Comparison of ENCODE assay signal across 28 cellular contexts in genomic region chr5:24906689-24907088, GRCh38.
"Had no signal": no experiment of that assay in that cellular context is flagged by ENCODE, and none has a peak within 500 bp of the region (broad histone marks: within the 10 kb centered on the region; RNA-seq: fewer than 3 reads in every experiment).

No MANE protein-coding gene starts in this region.

- H3K4me3 Mint-ChIP-seq: natural killer cell; nephron; neural progenitor cell; stimulated activated effector memory CD8-positive, alpha-beta T cell treated with anti-CD3 and anti-CD28 coated beads, Interleukin-12 subunit alpha, Interleukin-12 subunit beta, amount 100 ng/mL, for 72 hours; stimulated activated naive B cell treated with anti-CD40 and anti-IgM and Interleukin-4, amounts not matched to agents 10 μg/mL and 1 μg/mL and 100 μg/mL, for 72 hours; stimulated activated naive CD8-positive, alpha-beta T cell treated with anti-CD3 and anti-CD28 coated beads, Interleukin-15, Interleukin-2, amounts not matched to agents 100 ng/mL and 50 ng/mL, for 24 hours had no signal

- H3K4me1 Mint-ChIP-seq: natural killer cell; nephron; neural progenitor cell; stimulated activated effector memory CD8-positive, alpha-beta T cell treated with anti-CD3 and anti-CD28 coated beads, Interleukin-12 subunit alpha, Interleukin-12 subunit beta, amount 100 ng/mL, for 72 hours; stimulated activated naive B cell treated with anti-CD40 and anti-IgM and Interleukin-4, amounts not matched to agents 10 μg/mL and 1 μg/mL and 100 μg/mL, for 72 hours had no signal

- H3K27ac ChIP-seq: neural progenitor cell, ovary, parathyroid adenoma, psoas muscle, right lobe of liver, sigmoid colon, stomach, thoracic aorta, thyroid gland, tibial nerve, upper lobe of left lung, vagina had no signal

- H3K27me3 Mint-ChIP-seq: progenitor cell of endocrine pancreas; stimulated activated naive B cell treated with anti-CD40 and anti-IgM and Interleukin-4, amounts not matched to agents 10 μg/mL and 1 μg/mL and 100 μg/mL, for 72 hours; stimulated activated naive CD8-positive, alpha-beta T cell treated with anti-CD3 and anti-CD28 coated beads, Interleukin-15, Interleukin-2, amounts not matched to agents 100 ng/mL and 50 ng/mL, for 24 hours had no signal

- H3K9ac ChIP-seq: neural progenitor cell, parathyroid adenoma had no signal

- H3K36me3 Mint-ChIP-seq: natural killer cell; neural progenitor cell; stimulated activated effector memory CD8-positive, alpha-beta T cell treated with anti-CD3 and anti-CD28 coated beads, Interleukin-12 subunit alpha, Interleukin-12 subunit beta, amount 100 ng/mL, for 72 hours; stimulated activated naive B cell treated with anti-CD40 and anti-IgM and Interleukin-4, amounts not matched to agents 10 μg/mL and 1 μg/mL and 100 μg/mL, for 72 hours had no signal

- DNase-seq: natural killer cell; occipital lobe; ovary; posterior cingulate gyrus; psoas muscle; right cardiac atrium; right lobe of liver; sigmoid colon; small intestine; stimulated activated CD4-positive, alpha-beta T cell treated with anti-CD3 and anti-CD28 coated beads, Interleukin-15, amount 100 ng/mL, for 24 hours; stimulated activated CD4-positive, alpha-beta T cell treated with anti-CD3 and anti-CD28 coated beads, Interleukin-2, amount 100 ng/mL, for 24 hours; stimulated activated CD4-positive, alpha-beta T cell treated with anti-CD3 and anti-CD28 coated beads, Interleukin-2, amount 100 ng/mL, for 48 hours; stimulated activated CD4-positive, alpha-beta T cell treated with anti-CD3 and anti-CD28 coated beads, Interleukin-4, amount 100 ng/mL, for 24 hours; stimulated activated naive B cell treated with anti-CD40 and anti-IgM and Interleukin-4, amounts not matched to agents 10 μg/mL and 1 μg/mL and 100 μg/mL, for 72 hours; stimulated activated naive CD4-positive, alpha-beta T cell treated with Interleukin-2 at 50 U/mL for 16 hours; stomach; thyroid gland; trophoblast cell; upper lobe of left lung had no signal

- ATAC-seq: natural killer cell; psoas muscle; right cardiac atrium; right lobe of liver; stimulated activated effector memory CD8-positive, alpha-beta T cell treated with anti-CD3 and anti-CD28 coated beads, Interleukin-12 subunit alpha, Interleukin-12 subunit beta, amount 100 ng/mL, for 72 hours; stimulated activated naive B cell treated with anti-CD40 and anti-IgM and Interleukin-4, amounts not matched to agents 10 μg/mL and 1 μg/mL and 100 μg/mL, for 72 hours had no signal

- H3K27me3 ChIP-seq: neural progenitor cell, ovary, right lobe of liver, sigmoid colon, stomach, thyroid gland, tibial nerve, upper lobe of left lung, vagina had no signal

- H3K4me3 ChIP-seq: neural progenitor cell, ovary, psoas muscle, right lobe of liver, sigmoid colon, stomach, thoracic aorta, thyroid gland, tibial nerve, upper lobe of left lung, vagina had no signal

- H3K4me1 ChIP-seq: neural progenitor cell, parathyroid adenoma, psoas muscle, right lobe of liver, sigmoid colon, stomach, thyroid gland, tibial nerve, upper lobe of left lung, vagina had no signal

- H3K27ac Mint-ChIP-seq: natural killer cell; nephron; neural progenitor cell; progenitor cell of endocrine pancreas; stimulated activated effector memory CD8-positive, alpha-beta T cell treated with anti-CD3 and anti-CD28 coated beads, Interleukin-12 subunit alpha, Interleukin-12 subunit beta, amount 100 ng/mL, for 72 hours; stimulated activated naive B cell treated with anti-CD40 and anti-IgM and Interleukin-4, amounts not matched to agents 10 μg/mL and 1 μg/mL and 100 μg/mL, for 72 hours; stimulated activated naive CD8-positive, alpha-beta T cell treated with anti-CD3 and anti-CD28 coated beads, Interleukin-15, Interleukin-2, amounts not matched to agents 100 ng/mL and 50 ng/mL, for 24 hours had no signal

- H3K4me2 ChIP-seq: neural progenitor cell had no signal

- H3K36me3 ChIP-seq: neural progenitor cell, ovary, right lobe of liver, sigmoid colon, stomach, thoracic aorta, thyroid gland, tibial nerve, upper lobe of left lung, vagina had no signal

- H3K9me3 Mint-ChIP-seq: nephron, neural progenitor cell had no signal

- H2AFZ ChIP-seq: neural progenitor cell, parathyroid adenoma had no signal

- H3K79me2 ChIP-seq: parathyroid adenoma had no signal

- H3K9me3 ChIP-seq: ovary, psoas muscle, right lobe of liver, stomach, thoracic aorta, thyroid gland, tibial nerve, upper lobe of left lung, vagina had no signal
